In the genomic region with DNA sequence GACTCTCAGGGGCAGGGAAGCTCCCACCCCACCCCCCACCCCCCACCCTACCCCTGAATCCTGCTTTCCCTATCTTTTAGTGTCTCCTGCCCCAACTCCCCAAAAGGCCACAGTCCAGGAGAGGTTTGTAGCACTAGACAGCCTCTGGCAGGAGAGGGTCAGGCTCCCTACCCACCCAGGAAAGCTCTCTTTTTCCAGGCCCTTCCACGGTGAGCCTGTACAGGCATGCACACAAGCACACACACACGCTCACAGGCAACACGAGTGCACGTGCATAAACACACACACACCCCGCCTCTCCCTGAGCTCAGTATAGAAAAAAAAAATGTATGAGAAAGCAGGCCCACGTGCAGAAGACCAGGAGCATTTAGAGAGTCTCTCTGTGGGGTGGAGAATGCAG, we compare ENCODE assay signal across 21 cellular contexts.
"Had no signal": no experiment of that assay in that cellular context is flagged by ENCODE, and none has a peak within 500 bp of the region (broad histone marks: within the 10 kb centered on the region; RNA-seq: fewer than 3 reads in every experiment).

No MANE protein-coding gene starts in this region.

- H3K36me3 Mint-ChIP-seq: activated naive CD4-positive, alpha-beta T cell treated with anti-CD3 and anti-CD28 coated beads, Interleukin-2, amount 50 U/mL, for 72 hours; natural killer cell treated with Interleukin-12 subunit alpha and Interleukin-12 subunit beta and Interleukin-15 and Interleukin-18, amount 100 ng/mL, for 72 hours; stimulated activated naive B cell treated with anti-CD40 and anti-IgM and Interleukin-4, amounts not matched to agents 10 μg/mL and 1 μg/mL and 100 μg/mL, for 72 hours had no signal

- FAIRE-seq: kidney had no signal

- ATAC-seq: activated naive CD4-positive, alpha-beta T cell treated with anti-CD3 and anti-CD28 coated beads, Interleukin-2, amount 50 U/mL, for 72 hours; activated T-helper 17 cell treated with anti-CD3 and anti-CD28 coated beads, Interleukin-2, amount 50 U/mL, for 72 hours; heart left ventricle; left lung; natural killer cell treated with Interleukin-12 subunit alpha and Interleukin-12 subunit beta and Interleukin-15 and Interleukin-18, amount 100 ng/mL, for 72 hours had no signal

- H3K27ac ChIP-seq: brain microvascular endothelial cell, colonic mucosa, heart left ventricle, left lung, sigmoid colon, transverse colon had no signal

- H3K36me3 ChIP-seq: brain microvascular endothelial cell, colonic mucosa, heart left ventricle, left lung, sigmoid colon, transverse colon had no signal

- H3K4me1 ChIP-seq: colonic mucosa, left lung, transverse colon had no signal

- H3K27ac Mint-ChIP-seq: activated naive CD4-positive, alpha-beta T cell treated with anti-CD3 and anti-CD28 coated beads, Interleukin-2, amount 50 U/mL, for 72 hours; activated T-helper 17 cell treated with anti-CD3 and anti-CD28 coated beads, Interleukin-2, amount 50 U/mL, for 72 hours; natural killer cell treated with Interleukin-12 subunit alpha and Interleukin-12 subunit beta and Interleukin-15 and Interleukin-18, amount 100 ng/mL, for 72 hours; stimulated activated naive B cell treated with anti-CD40 and anti-IgM and Interleukin-4, amounts not matched to agents 10 μg/mL and 1 μg/mL and 100 μg/mL, for 72 hours had no signal

- H3K4me3 ChIP-seq: colonic mucosa, heart left ventricle, left lung, lung, sigmoid colon, transverse colon had no signal

- H3K9me3 ChIP-seq: colonic mucosa, heart left ventricle, left lung, sigmoid colon, transverse colon had no signal

- DNase-seq: activated CD4-positive, alpha-beta T cell treated with anti-CD3 and anti-CD28 coated beads for 1 hour; activated T-cell treated with anti-CD3 and anti-CD28 coated beads, Interleukin-2, amount 50 U/mL, for 1 hour; aorta; brain microvascular endothelial cell; central memory CD4-positive, alpha-beta T cell; colonic mucosa; heart left ventricle; kidney; left lung; occipital lobe; posterior cingulate gyrus; sigmoid colon; stimulated activated CD4-positive, alpha-beta T cell treated with anti-CD3 and anti-CD28 coated beads, Interleukin-2, amount 100 ng/mL, for 48 hours; stimulated activated CD8-positive, alpha-beta memory T cell treated with anti-CD3 and anti-CD28 coated beads, Interleukin-4, amount 100 ng/mL, for 48 hours; T-helper 1 cell; transverse colon had no signal

- H3K9me3 Mint-ChIP-seq: activated naive CD4-positive, alpha-beta T cell treated with anti-CD3 and anti-CD28 coated beads, Interleukin-2, amount 50 U/mL, for 72 hours; activated T-helper 17 cell treated with anti-CD3 and anti-CD28 coated beads, Interleukin-2, amount 50 U/mL, for 72 hours; natural killer cell treated with Interleukin-12 subunit alpha and Interleukin-12 subunit beta and Interleukin-15 and Interleukin-18, amount 100 ng/mL, for 72 hours; stimulated activated naive B cell treated with anti-CD40 and anti-IgM and Interleukin-4, amounts not matched to agents 10 μg/mL and 1 μg/mL and 100 μg/mL, for 72 hours had no signal

- H3K4me3 Mint-ChIP-seq: activated T-helper 17 cell treated with anti-CD3 and anti-CD28 coated beads, Interleukin-2, amount 50 U/mL, for 72 hours; natural killer cell treated with Interleukin-12 subunit alpha and Interleukin-12 subunit beta and Interleukin-15 and Interleukin-18, amount 100 ng/mL, for 72 hours; stimulated activated naive B cell treated with anti-CD40 and anti-IgM and Interleukin-4, amounts not matched to agents 10 μg/mL and 1 μg/mL and 100 μg/mL, for 72 hours had no signal

- H3K27me3 ChIP-seq: brain microvascular endothelial cell, colonic mucosa had no signal

- H3K4me1 Mint-ChIP-seq: activated T-helper 17 cell treated with anti-CD3 and anti-CD28 coated beads, Interleukin-2, amount 50 U/mL, for 72 hours had no signal
